In genomic region chr17:68509151-68510057, GRCh38 we compare ENCODE assay signal across 7 cellular contexts. TPM values are rescaled to one million over a fixed set of nuclear protein-coding genes. Genes with fewer than 3 reads are reported as not detected.
A peak's percentile ranks its signal among the peaks of the same experiment; 100 is the strongest.
DNase-seq lines count a peak whose midpoint lies in the region; ATAC-seq and TF ChIP-seq lines count a peak whose summit lies in the region.

No MANE protein-coding gene starts in this region.

- 51 to 62% methylated on average over 9 of the region's 9 CpGs for WGBS in sigmoid colon, 2 donors

- TF ChIP-seq EP300 in Ishikawa (IDR thresholded peaks at IDR 0.05; ENCODE audit: borderline replicate concordance) (no peak), sigmoid colon (IDR thresholded peaks at IDR 0.05) (no peak)

- DNase-seq in NOMO-1 treated with DMSO at 0.1 percent for 48 hours (lab: John Stamatoyannopoulos, UW; ENCODE audit: unreplicated experiment) (peak; percentile 43), epithelial cell of prostate (ENCODE audit: low read depth, low spot score) (no peak), sigmoid colon (peak; percentile 74)
- DNase-seq in stimulated activated CD4-positive, alpha-beta T cell treated with anti-CD3 and anti-CD28 coated beads, Interleukin-15, amount 100 ng/mL, for 24 hours, result no peak

- H3K27ac ChIP-seq in epithelial cell of prostate (peak overlapping the region; percentile 88), sigmoid colon (no peak overlapping the region)

- no peak for TF ChIP-seq POLR2A in sigmoid colon (IDR thresholded peaks at IDR 0.05)

- H3K4me1 ChIP-seq in sigmoid colon, result peaks cover 0 to 17% (median 13%) of the 10 kb centered on the region in 4 donors

- ATAC-seq in GM19324 (IDR thresholded peaks at IDR 0.05; ENCODE audit: low FRiP score, unreplicated experiment) (no peak), HG03095 (IDR thresholded peaks at IDR 0.05; ENCODE audit: unreplicated experiment) (no peak)

- no peaks in the 10 kb centered on the region for H3K36me3 ChIP-seq in sigmoid colon

- H3K4me3 ChIP-seq in sigmoid colon, result no peak overlapping the region

- H3K9me3 ChIP-seq in sigmoid colon, result no peaks in the 10 kb centered on the region

- TF ChIP-seq CTCF in sigmoid colon (IDR thresholded peaks at IDR 0.05), result no peak

- TF ChIP-seq RAD21 in Ishikawa (IDR thresholded peaks at IDR 0.05; ENCODE audit: low read depth), result no peak

- intact Hi-C loops in sigmoid colon (cut with DNase I), result loop anchor here (5.0 kb wide), 3 partner anchors 52 to 472 kb away; partner anchors contain the start of genes AMZ2, KPNA2 and WIPI1

- no peaks in the 10 kb centered on the region for H3K27me3 ChIP-seq in sigmoid colon

TF ChIP-seq in Ishikawa, 13 proteins besides CTCF, POLR2A, EP300 and RAD21:
- TF ChIP-seq FOXM1 (IDR thresholded peaks at IDR 0.05; ENCODE audit: borderline replicate concordance, low read depth), result no peak
- TF ChIP-seq NFIC (IDR thresholded peaks at IDR 0.05), result peak; percentile 62
TF ChIP-seq in Ishikawa: peak in this region for 1.

RNA-seq across cellular contexts. Expression of gene PRKAR1A, which starts 2.8 kb away (rescaled TPM):
- total RNA-seq in sigmoid colon, result 100 to 1,000 TPM; 206 to 268 (median 230) TPM
- 10 to 100 TPM; 53.6 to 68.3 (median 57.1) TPM for polyA plus RNA-seq in sigmoid colon

RNA-seq across cellular contexts. Expression of gene WIPI1, which starts 52.1 kb away (rescaled TPM):
- 10 to 100 TPM; 18.9 to 28.5 (median 22.3) TPM for total RNA-seq in sigmoid colon
- polyA plus RNA-seq in sigmoid colon, result 10 to 100 TPM; 63.2 to 78.8 (median 78.1) TPM

Comparison
In these comparisons a context has a peak if more than half of its experiments do, and no peak if none do; other contexts are left out.
1. DNase-seq: peak in NOMO-1 treated with DMSO at 0.1 percent for 48 hours (single experiment) and sigmoid colon (single experiment); none in epithelial cell of prostate (single experiment) and stimulated activated CD4-positive, alpha-beta T cell treated with anti-CD3 and anti-CD28 coated beads, Interleukin-15, amount 100 ng/mL, for 24 hours (single experiment).